Comparison of ENCODE assay signal across 21 cellular contexts in the genomic region with DNA sequence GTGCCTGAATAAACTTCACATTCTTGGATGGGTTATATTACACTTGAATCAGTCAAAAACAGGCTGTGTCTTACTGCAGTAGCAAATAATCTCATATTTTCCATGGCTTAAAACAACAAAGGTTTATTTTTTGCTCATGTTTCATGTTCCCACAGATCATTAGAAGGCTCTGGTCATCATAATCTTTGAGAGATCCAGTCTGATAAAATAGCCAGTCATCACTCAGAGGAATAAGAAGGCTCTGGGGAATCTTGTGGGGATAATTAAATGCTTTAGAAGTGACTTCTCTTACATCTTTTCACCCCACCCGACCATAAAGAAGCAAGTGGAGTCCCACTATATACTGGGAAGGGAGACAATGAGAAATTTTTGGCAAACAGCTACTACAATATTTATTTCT.
DNase-seq lines count a peak whose midpoint lies in the region; ATAC-seq and TF ChIP-seq lines count a peak whose summit lies in the region.
"Had no signal": no experiment of that assay in that cellular context is flagged by ENCODE, and none has a peak within 500 bp of the region (broad histone marks: within the 10 kb centered on the region; RNA-seq: fewer than 3 reads in every experiment).

No MANE protein-coding gene starts in this region.

- no peaks in the 10 kb centered on the region for H3K9me3 ChIP-seq in SJSA1 (replicated peaks)
- H3K9me3 ChIP-seq: HAP-1, heart left ventricle, prostate gland had no signal

- H3K36me3 ChIP-seq in SJSA1 = no peaks in the 10 kb centered on the region
- H3K36me3 ChIP-seq: HAP-1, heart left ventricle, prostate gland had no signal

- ATAC-seq in HG03457 (IDR thresholded peaks at IDR 0.05; ENCODE audit: unreplicated experiment) = no peak
- ATAC-seq: esophagus mucosa, heart left ventricle, K562, Panc1 had no signal

- H3K4me1 ChIP-seq in SJSA1 (replicated peaks) = peaks cover 28% of the 10 kb centered on the region
- H3K4me1 ChIP-seq: HAP-1, heart left ventricle, prostate gland had no signal

- DNase-seq in ELR (ENCODE audit: low read depth) (peak; percentile 38), SJSA1 (ENCODE audit: low read depth in 1 of 2, low spot score in 2 of 2) (peak in 1 of 2 experiments; percentile 53), fibroblast of villous mesenchyme (ENCODE audit: low read depth) (peak; percentile 3), SKM-1 treated with dmso at 0.1 percent for 144 hours (lab: John Stamatoyannopoulos, UW; ENCODE audit: unreplicated experiment) (no peak), NCI-H2196 treated with DMSO at 0.1 percent for 48 hours (lab: John Stamatoyannopoulos, UW; ENCODE audit: unreplicated experiment) (no peak), NCI-H526 (lab: John Stamatoyannopoulos, UW) (no peak)
- DNase-seq: activated CD4-positive, alpha-beta T cell treated with anti-CD3 and anti-CD28 coated beads for 4 hours; activated CD8-positive, alpha-beta memory T cell treated with anti-CD3 and anti-CD28 coated beads, Interleukin-2, amount 50 U/mL, for 4 hours; activated effector memory CD4-positive, alpha-beta T cell treated with Interleukin-2 at 50 U/mL for 16 hours; CD4-positive, CD25-positive, alpha-beta regulatory T cell; central memory CD4-positive, alpha-beta T cell; effector CD4-positive, alpha-beta T cell; heart left ventricle; NCI-H1105 treated with DMSO at 0.1 percent for 48 hours; nephron progenitor cell had no signal

- H3K4me3 ChIP-seq in SJSA1 (no peak overlapping the region), fibroblast of villous mesenchyme (ENCODE audit: low read depth, low read length) (no peak overlapping the region)
- H3K4me3 ChIP-seq: HAP-1, heart left ventricle, K562, prostate gland had no signal

- peak overlapping the region; percentile 65 for H3K27ac ChIP-seq in SJSA1
- H3K27ac ChIP-seq: heart left ventricle, prostate gland had no signal

- H3K27me3 ChIP-seq in SJSA1 (replicated peaks) = no peaks in the 10 kb centered on the region
- H3K27me3 ChIP-seq: heart left ventricle had no signal

- TF ChIP-seq CTCF in fibroblast of villous mesenchyme (IDR thresholded peaks at IDR 0.05; ENCODE audit: insufficient read depth, low read depth, low read length) = no peak

Comparison
In these comparisons a context has a peak if more than half of its experiments do, and no peak if none do; other contexts are left out.
1. DNase-seq: peak in ELR (single experiment) and fibroblast of villous mesenchyme (single experiment); none in SKM-1 treated with dmso at 0.1 percent for 144 hours (single experiment), NCI-H2196 treated with DMSO at 0.1 percent for 48 hours (single experiment) and NCI-H526 (0 of 2).